Comparison of ENCODE assay signal across 34 cellular contexts in the genomic region with DNA sequence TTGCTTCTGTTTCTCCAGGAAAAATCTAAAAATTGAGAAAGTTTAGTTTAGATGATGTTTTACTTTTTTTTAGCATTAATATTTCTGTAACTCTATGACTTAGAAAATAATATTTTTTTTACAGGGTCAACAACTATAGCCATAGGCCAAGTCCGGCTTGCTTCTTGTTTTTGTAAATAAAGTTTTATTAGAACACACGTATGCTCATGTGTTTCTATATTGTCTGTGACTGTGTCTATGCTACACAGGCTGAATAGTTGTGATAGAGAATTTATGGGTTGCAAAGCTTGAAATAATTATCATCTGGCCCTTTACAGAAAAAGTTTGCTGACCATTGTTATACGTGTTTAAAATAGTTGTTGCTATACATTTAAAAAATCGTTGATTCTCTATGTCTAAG.
"Had no signal": no experiment of that assay in that cellular context is flagged by ENCODE, and none has a peak within 500 bp of the region (broad histone marks: within the 10 kb centered on the region; RNA-seq: fewer than 3 reads in every experiment).

No MANE protein-coding gene starts in this region.

- H3K9me3 ChIP-seq: MG63 had no signal

- H3K36me3 ChIP-seq: MG63 had no signal

- H3K27me3 ChIP-seq: MG63 had no signal

- H3K4me3 ChIP-seq: MG63 had no signal

- DNase-seq: Karpas-422, Kasumi-1, MG63, MM.1S, MV-4-11, NCI-H1048, NCI-H1092, NCI-H1092 treated with DMSO at 0.1 percent for 48 hours, NCI-H1105, NCI-H1105 treated with DMSO at 0.1 percent for 48 hours, NCI-H1417 treated with DMSO at 0.1 percent for 48 hours, NCI-H1436, NCI-H1436 treated with DMSO at 0.1 percent for 48 hours, NCI-H146, NCI-H1694, NCI-H1694 treated with DMSO at 0.1 percent for 48 hours, NCI-H187, NCI-H187 treated with DMSO at 0.1 percent for 48 hours, NCI-H1930, NCI-H2029, NCI-H2029 treated with DMSO at 0.1 percent for 48 hours, NCI-H2081, NCI-H2081 treated with DMSO at 0.1 percent for 48 hours, NCI-H2107, NCI-H2171, NCI-H2171 treated with DMSO at 0.1 percent for 48 hours, NCI-H2227 treated with DMSO at 0.1 percent for 48 hours, NCI-H226, NCI-H345, NCI-H446, NCI-H446 treated with DMSO at 0.1 percent for 48 hours, NCI-H510A, NCI-H510A treated with DMSO at 0.1 percent for 48 hours, NCI-H524 had no signal
